ENCODE assay signal across 21 cellular contexts in genomic region chr17:57182621-57183020, GRCh38.
DNase-seq lines count a peak whose midpoint lies in the region; TF ChIP-seq lines count a peak whose summit lies in the region.
"Had no signal": no experiment of that assay in that cellular context is flagged by ENCODE, and none has a peak within 500 bp of the region (broad histone marks: within the 10 kb centered on the region; RNA-seq: fewer than 3 reads in every experiment).

No MANE protein-coding gene starts in this region.

- intact Hi-C loops in MCF 10A (cut with micrococcal nuclease), result no loop called here
- intact Hi-C loops in mammary epithelial cell (cut with micrococcal nuclease), result no loop called here

- H3K14ac ChIP-seq in mesenchymal stem cell (ENCODE audit: low read length in 2 of 2), result no peak overlapping the region

- no peaks in the 10 kb centered on the region for H3K79me2 ChIP-seq in mammary epithelial cell (ENCODE audit: insufficient read depth, low read length)

- H3K4ac ChIP-seq in mesenchymal stem cell (ENCODE audit: low read depth in 1 of 2, low read length in 2 of 2), result no peak overlapping the region

- dilution Hi-C loops in mammary epithelial cell (cut with HindIII; ENCODE audit: low sequenced_read_pairs), result no loop called here

- no peak overlapping the region for H2BK12ac ChIP-seq in mesenchymal stem cell (ENCODE audit: low read length in 2 of 2)

- H4K91ac ChIP-seq in mesenchymal stem cell (ENCODE audit: low read length), result no peak overlapping the region

- in situ Hi-C loops in mammary epithelial cell (cut with MboI; ENCODE audit: low sequenced_read_pairs in 2 of 2), result no loop called here

- H2BK15ac ChIP-seq in mesenchymal stem cell (ENCODE audit: low read depth, poor library complexity, severe bottlenecking), result no peak overlapping the region

- H4K20me1 ChIP-seq in mammary epithelial cell (ENCODE audit: insufficient read depth, low read length), result no peaks in the 10 kb centered on the region
- H4K20me1 ChIP-seq: BLaER1 had no signal

- H3K27me3 Mint-ChIP-seq in MCF 10A (ENCODE audit: insufficient read depth, unreplicated experiment) (no peaks in the 10 kb centered on the region), endodermal cell (ENCODE audit: insufficient read depth) (no peaks in the 10 kb centered on the region)

- H2AFZ ChIP-seq in mammary epithelial cell (ENCODE audit: low read depth, low read length) (no peak overlapping the region), mesenchymal stem cell (ENCODE audit: low read depth, low read length) (no peak overlapping the region)

- H3K79me1 ChIP-seq in mesenchymal stem cell (replicated peaks; ENCODE audit: low read length, poor library complexity, severe bottlenecking), result no peaks in the 10 kb centered on the region

- H3K27me3 ChIP-seq in mammary epithelial cell (ENCODE audit: insufficient read depth, low read length), result no peaks in the 10 kb centered on the region
- no peaks in the 10 kb centered on the region for H3K27me3 ChIP-seq in endodermal cell (ENCODE audit: control insufficient read depth, insufficient read depth, low read length, poor library complexity, severe bottlenecking)
- peaks cover 6 to 10% of the 10 kb centered on the region in 2 experiments for H3K27me3 ChIP-seq in mesenchymal stem cell (ENCODE audit: control insufficient read depth in 1 of 2, insufficient read depth in 1 of 2, low read length in 2 of 2)
- H3K27me3 ChIP-seq: BLaER1 had no signal

- peak overlapping the region; percentile 25 for H2BK5ac ChIP-seq in mesenchymal stem cell (ENCODE audit: low read depth, low read length, poor library complexity, severe bottlenecking)

- no peak overlapping the region for H3K18ac ChIP-seq in mesenchymal stem cell (ENCODE audit: low read depth in 1 of 2, low read length in 2 of 2)

- no peak overlapping the region for H3K4me3 Mint-ChIP-seq in MCF 10A (ENCODE audit: unreplicated experiment)
- H3K4me3 Mint-ChIP-seq in endodermal cell, result no peak overlapping the region
- H3K4me3 Mint-ChIP-seq: B cell; CD14-positive monocyte; CD4-positive, alpha-beta T cell; CD8-positive, alpha-beta memory T cell had no signal

- no peak overlapping the region for H3K4me3 ChIP-seq in mammary epithelial cell (replicated peaks in 1 of 3; ENCODE audit: insufficient read depth in 1 of 3, low read depth in 2 of 3, low read length in 3 of 3)
- no peak overlapping the region for H3K4me3 ChIP-seq in endodermal cell (ENCODE audit: low read length)
- H3K4me3 ChIP-seq in mesenchymal stem cell (ENCODE audit: insufficient read depth in 1 of 2, low read depth in 1 of 2, low read length in 2 of 2), result no peak overlapping the region
- H3K4me3 ChIP-seq: BLaER1 had no signal

- H3K9me3 ChIP-seq in mammary epithelial cell (replicated peaks; ENCODE audit: insufficient read depth, low read length) (no peaks in the 10 kb centered on the region), endodermal cell (ENCODE audit: control insufficient read depth, low read length) (no peaks in the 10 kb centered on the region), mesenchymal stem cell (ENCODE audit: control insufficient read depth, low read length) (no peaks in the 10 kb centered on the region)
- H3K9me3 ChIP-seq: BLaER1 had no signal

- H3K4me2 ChIP-seq in mammary epithelial cell (ENCODE audit: insufficient read depth, low read depth, low read length), result no peak overlapping the region
- no peak overlapping the region for H3K4me2 ChIP-seq in mesenchymal stem cell (ENCODE audit: low read length, poor library complexity, severe bottlenecking)
- H3K4me2 ChIP-seq: BLaER1 had no signal

- H3K36me3 ChIP-seq in mammary epithelial cell (ENCODE audit: insufficient read depth, low read length) (no peaks in the 10 kb centered on the region), endodermal cell (ENCODE audit: control insufficient read depth, insufficient read depth, low read length) (no peaks in the 10 kb centered on the region), mesenchymal stem cell (ENCODE audit: control insufficient read depth in 1 of 2, insufficient read depth in 2 of 2, low read depth in 1 of 2, low read length in 2 of 2) (no peaks in the 10 kb centered on the region)
- H3K36me3 ChIP-seq: BLaER1 had no signal

- DNase-seq in MCF 10A (ENCODE audit: unreplicated experiment) (no peak), mammary epithelial cell (no peak), endodermal cell (peak; percentile 5), mesenchymal stem cell (no peak), pulmonary artery endothelial cell (ENCODE audit: low read depth, low spot score) (peak; percentile 50), NCI-H345 treated with DMSO at 0.1 percent for 48 hours (lab: John Stamatoyannopoulos, UW; ENCODE audit: unreplicated experiment) (no peak), C1 segment of cervical spinal cord (lab: John Stamatoyannopoulos, UW) (no peak), NCI-H446 (lab: John Stamatoyannopoulos, UW) (no peak)
- DNase-seq: CD4-positive, alpha-beta T cell; CD8-positive, alpha-beta memory T cell; DMS 273 treated with DMSO at 0.1 percent for 48 hours; DMS53; DMS79 treated with DMSO at 0.1 percent for 48 hours; GF-D8; GOT3; H7; HCEC 1CT had no signal

- H3K9me3 Mint-ChIP-seq in MCF 10A (ENCODE audit: unreplicated experiment) (no peaks in the 10 kb centered on the region), endodermal cell (no peaks in the 10 kb centered on the region)
- H3K9me3 Mint-ChIP-seq: CD4-positive, alpha-beta T cell; CD8-positive, alpha-beta memory T cell had no signal

- H3K4me1 ChIP-seq in mammary epithelial cell (ENCODE audit: insufficient read depth, low read length) (no peaks in the 10 kb centered on the region), endodermal cell (ENCODE audit: control insufficient read depth, insufficient read depth, low read length) (no peaks in the 10 kb centered on the region), mesenchymal stem cell (ENCODE audit: control insufficient read depth, insufficient read depth, low read depth, low read length) (no peaks in the 10 kb centered on the region)
- H3K4me1 ChIP-seq: BLaER1 had no signal

- no peak overlapping the region for H3K23ac ChIP-seq in mesenchymal stem cell (ENCODE audit: low read length in 2 of 2)

- H3K27ac Mint-ChIP-seq in MCF 10A (ENCODE audit: low read depth, unreplicated experiment) (peak overlapping the region; percentile 63), endodermal cell (no peak overlapping the region)
- H3K27ac Mint-ChIP-seq: B cell; CD14-positive monocyte; CD4-positive, alpha-beta T cell; CD8-positive, alpha-beta memory T cell had no signal

- TF ChIP-seq CTCF in MCF 10A (IDR thresholded peaks at IDR 0.05; ENCODE audit: unreplicated experiment), result no peak
- TF ChIP-seq CTCF in mammary epithelial cell (conservative IDR thresholded peaks at IDR 0.05 in 1 of 2, IDR thresholded peaks at IDR 0.05 in 1 of 2; ENCODE audit: extremely low read depth in 1 of 2, insufficient read depth in 1 of 2, low read depth in 1 of 2, low read length in 2 of 2), result no peak
- no peak for TF ChIP-seq CTCF in endodermal cell (conservative IDR thresholded peaks at IDR 0.05)

- H3K9ac ChIP-seq in mammary epithelial cell (ENCODE audit: insufficient read depth, low read length) (no peak overlapping the region), endodermal cell (ENCODE audit: extremely low read depth, low read length, poor library complexity, severe bottlenecking) (no peak overlapping the region), mesenchymal stem cell (ENCODE audit: low read length) (no peak overlapping the region)
- H3K9ac ChIP-seq: BLaER1 had no signal

- no peak overlapping the region for H2BK120ac ChIP-seq in mesenchymal stem cell (ENCODE audit: low read depth, low read length)

- POLR2A ChIA-PET in MCF 10A (lab: Yijun Ruan, JAX), result interaction anchor here (1.7 kb wide), 1 partner anchor 9 kb away, joined by 4 read pairs; no protein-coding TSS in a partner anchor

- H3K36me3 Mint-ChIP-seq in MCF 10A (ENCODE audit: insufficient read depth, unreplicated experiment), result no peaks in the 10 kb centered on the region
- H3K36me3 Mint-ChIP-seq in endodermal cell (ENCODE audit: low read depth), result no peaks in the 10 kb centered on the region
- H3K36me3 Mint-ChIP-seq: CD14-positive monocyte had no signal

- H2AK5ac ChIP-seq in mesenchymal stem cell (ENCODE audit: low read length, severe bottlenecking), result no peak overlapping the region

- no TSS peak for BruUV-seq in MCF 10A (replicated peaks; lab: Mats Ljungman, UMichigan)
- no TSS peak for BruUV-seq in mammary epithelial cell (replicated peaks; lab: Mats Ljungman, UMichigan)

- no peaks in the 10 kb centered on the region for H3K4me1 Mint-ChIP-seq in MCF 10A (ENCODE audit: insufficient read depth, unreplicated experiment)
- no peaks in the 10 kb centered on the region for H3K4me1 Mint-ChIP-seq in endodermal cell
- H3K4me1 Mint-ChIP-seq: B cell; CD14-positive monocyte; CD8-positive, alpha-beta memory T cell had no signal

- CTCF ChIA-PET in MCF 10A (lab: Yijun Ruan, JAX) (interaction anchor here (1.1 to 1.4 kb wide), 2 partner anchors 59 to 61 kb away, joined by 3 read pairs; no protein-coding TSS in a partner anchor), mammary epithelial cell (lab: Charles Lee; ENCODE audit: low non-redundant PET) (no interaction called here)

- H3K27ac ChIP-seq in mammary epithelial cell (ENCODE audit: insufficient read depth, low read depth, low read length), result no peak overlapping the region
- H3K27ac ChIP-seq in endodermal cell (ENCODE audit: low read depth, low read length), result no peak overlapping the region
- H3K27ac ChIP-seq in mesenchymal stem cell (ENCODE audit: low read length, poor library complexity, severe bottlenecking), result no peak overlapping the region
- H3K27ac ChIP-seq: 22Rv1, BLaER1 had no signal

- H4K8ac ChIP-seq in mesenchymal stem cell (ENCODE audit: low read length), result no peak overlapping the region

Comparison
In these comparisons a context has a peak if more than half of its experiments do, and no peak if none do; other contexts are left out.
1. DNase-seq: peak in endodermal cell (single experiment) and pulmonary artery endothelial cell (single experiment); none in MCF 10A (single experiment), mammary epithelial cell (single experiment), mesenchymal stem cell (single experiment), NCI-H345 treated with DMSO at 0.1 percent for 48 hours (single experiment), C1 segment of cervical spinal cord (0 of 14) and NCI-H446 (0 of 2).